14 cellular contexts compared by ENCODE assay signal in the genomic region with DNA sequence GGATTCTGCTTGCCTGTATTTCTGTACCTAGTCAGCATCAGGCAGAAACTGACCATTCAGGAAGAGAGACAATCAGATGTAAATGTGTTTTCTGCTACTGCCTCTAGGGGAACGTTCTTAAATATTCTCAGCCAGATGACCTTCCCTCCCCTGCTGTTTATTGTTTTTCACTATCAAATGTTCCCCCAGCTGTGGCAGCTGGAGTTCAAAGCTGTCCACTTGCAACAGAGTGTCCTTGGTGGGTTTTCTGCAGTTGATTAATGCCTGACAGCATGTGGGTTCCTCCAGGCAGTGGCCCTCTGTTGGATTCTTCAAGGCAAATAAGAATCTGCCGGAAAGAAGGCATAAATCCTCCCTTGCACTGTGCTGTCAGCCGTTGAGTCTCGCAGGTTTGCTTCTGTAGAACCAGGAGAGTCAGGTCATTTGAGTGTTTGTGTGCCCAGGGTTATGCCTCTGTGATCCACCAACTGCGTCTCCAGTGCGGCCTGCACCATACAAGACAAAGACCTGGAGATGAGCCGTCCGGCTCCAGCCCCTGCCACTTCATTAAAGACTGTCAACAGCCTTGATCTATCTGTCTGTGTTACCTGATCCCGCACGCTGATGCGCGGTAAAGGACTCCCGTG.
DNase-seq lines count a peak whose midpoint lies in the region; ATAC-seq and TF ChIP-seq lines count a peak whose summit lies in the region.
"Had no signal": no experiment of that assay in that cellular context is flagged by ENCODE, and none has a peak within 500 bp of the region (broad histone marks: within the 10 kb centered on the region; RNA-seq: fewer than 3 reads in every experiment).

No MANE protein-coding gene starts in this region.

- H3K36me3 ChIP-seq in BE2C (no peaks in the 10 kb centered on the region), GM23338 (ENCODE audit: insufficient read depth) (no peaks in the 10 kb centered on the region), OCI-LY7 (ENCODE audit: insufficient read depth, low read length) (no peaks in the 10 kb centered on the region), suprapubic skin (no peaks in the 10 kb centered on the region)
- H3K36me3 ChIP-seq: thoracic aorta had no signal

- no peaks in the 10 kb centered on the region for H3K79me2 ChIP-seq in GM23338 (replicated peaks; ENCODE audit: insufficient read depth)
- H3K79me2 ChIP-seq in OCI-LY7 (ENCODE audit: insufficient read depth, low read depth, low read length): no peaks in the 10 kb centered on the region

- TF ChIP-seq CTCF in BE2C (IDR thresholded peaks at IDR 0.05; ENCODE audit: low read depth, low read length): peak; percentile 26
- TF ChIP-seq CTCF in GM23338 (conservative IDR thresholded peaks at IDR 0.05; ENCODE audit: low read depth in 2 of 2): peak in 1 of 2 experiments; percentile 29; a peak in 1 of 4 replicates
- TF ChIP-seq CTCF in OCI-LY7 (conservative IDR thresholded peaks at IDR 0.05; ENCODE audit: low read length): peak; percentile 49; the same call in 1 of the 2 replicates
- no peak for TF ChIP-seq CTCF in suprapubic skin (IDR thresholded peaks at IDR 0.05)

- peaks cover 41% of the 10 kb centered on the region for H3K4me1 Mint-ChIP-seq in GM23338

- H3K4me3 Mint-ChIP-seq in GM23338: no peak overlapping the region
- H3K4me3 Mint-ChIP-seq: activated T-cell treated with anti-CD3 and anti-CD28 coated beads, Interleukin-2, amount 50 U/mL, for 24 hours; naive B cell had no signal

- DNase-seq in BE2C (no peak), GM23338 (ENCODE audit: low spot score) (peak; percentile 43), OCI-LY7 (ENCODE audit: low spot score) (no peak), iPS-NIHi7 (ENCODE audit: extremely low spot score) (peak; percentile 39), NCI-H345 (lab: John Stamatoyannopoulos, UW) (no peak), left colon (no peak), suprapubic skin (ENCODE audit: low spot score in 2 of 2) (no peak)
- DNase-seq in effector CD8-positive, alpha-beta T cell (lab: John Stamatoyannopoulos, UW): no peak
- DNase-seq: activated T-cell treated with anti-CD3 and anti-CD28 coated beads, Interleukin-2, amount 50 U/mL, for 24 hours; hippocampal formation; naive B cell; stimulated activated CD4-positive, alpha-beta T cell treated with anti-CD3 and anti-CD28 coated beads, Interleukin-1b, Interleukin-23, amount 100 ng/mL, for 48 hours had no signal

- H4K20me1 ChIP-seq in GM23338 (replicated peaks; ENCODE audit: insufficient read depth) (no peaks in the 10 kb centered on the region), OCI-LY7 (ENCODE audit: insufficient read depth, low read length) (no peaks in the 10 kb centered on the region)

- H3K4me3 ChIP-seq in BE2C (ENCODE audit: low read depth, low read length): no peak overlapping the region
- no peak overlapping the region for H3K4me3 ChIP-seq in GM23338
- H3K4me3 ChIP-seq in OCI-LY7 (ENCODE audit: low read depth, low read length, poor library complexity, severe bottlenecking): no peak overlapping the region
- no peak overlapping the region for H3K4me3 ChIP-seq in suprapubic skin
- H3K4me3 ChIP-seq: thoracic aorta had no signal

- no peaks in the 10 kb centered on the region for H3K9me3 Mint-ChIP-seq in GM23338
- H3K9me3 Mint-ChIP-seq: activated T-cell treated with anti-CD3 and anti-CD28 coated beads, Interleukin-2, amount 50 U/mL, for 24 hours; naive B cell had no signal

- no peaks in the 10 kb centered on the region for H3K9me3 ChIP-seq in BE2C
- H3K9me3 ChIP-seq in OCI-LY7 (ENCODE audit: low read length): no peaks in the 10 kb centered on the region
- H3K9me3 ChIP-seq in suprapubic skin: no peaks in the 10 kb centered on the region
- H3K9me3 ChIP-seq: thoracic aorta had no signal

- no peak for TF ChIP-seq POLR2A in suprapubic skin (IDR thresholded peaks at IDR 0.05)

- BruUV-seq in OCI-LY7 (replicated peaks; lab: Mats Ljungman, UMichigan): no TSS peak

- CTCF ChIA-PET in OCI-LY7 (lab: Charles Lee; ENCODE audit: unreplicated experiment): no interaction called here

- H3K27ac ChIP-seq in GM23338 (ENCODE audit: low read depth) (no peak overlapping the region), OCI-LY7 (ENCODE audit: low read depth, low read length, poor library complexity, severe bottlenecking) (no peak overlapping the region), suprapubic skin (no peak overlapping the region)
- H3K27ac ChIP-seq: HL-60, thoracic aorta had no signal

- POLR2A ChIA-PET in OCI-LY7 (lab: Charles Lee): no interaction called here

- 93% methylated on average over 13 of the region's 13 CpGs for WGBS in suprapubic skin

- no peaks in the 10 kb centered on the region for H3K36me3 Mint-ChIP-seq in GM23338 (ENCODE audit: low read depth)
- H3K36me3 Mint-ChIP-seq: naive B cell had no signal

- H3K4me2 ChIP-seq in GM23338: no peak overlapping the region
- H3K4me2 ChIP-seq in OCI-LY7 (ENCODE audit: low read length): no peak overlapping the region

- ATAC-seq in GM23338: peak; percentile 61
- ATAC-seq in left colon: no peak

- H3K27me3 Mint-ChIP-seq in GM23338 (ENCODE audit: insufficient read depth, low read depth, poor library complexity): no peaks in the 10 kb centered on the region

- H3K4me1 ChIP-seq in BE2C (no peaks in the 10 kb centered on the region), GM23338 (ENCODE audit: insufficient read depth) (peaks cover 24% of the 10 kb centered on the region), OCI-LY7 (ENCODE audit: insufficient read depth, low read length, poor library complexity, severe bottlenecking) (no peaks in the 10 kb centered on the region), suprapubic skin (peaks cover 7% of the 10 kb centered on the region)

- H3F3A ChIP-seq in GM23338 (replicated peaks; ENCODE audit: low read depth): no peaks in the 10 kb centered on the region; the same call in 1 of the 2 replicates

- H2AFZ ChIP-seq in GM23338: no peak overlapping the region
- H2AFZ ChIP-seq in OCI-LY7 (ENCODE audit: low read length): 0 out of 2 replicates have a peak overlapping the region, but pooled peaks have one; percentile 28

- H3K27ac Mint-ChIP-seq in GM23338: no peak overlapping the region
- H3K27ac Mint-ChIP-seq: activated T-cell treated with anti-CD3 and anti-CD28 coated beads, Interleukin-2, amount 50 U/mL, for 24 hours had no signal

- H3K9me2 ChIP-seq in GM23338 (ENCODE audit: insufficient read depth) (peaks cover 22% of the 10 kb centered on the region), OCI-LY7 (ENCODE audit: insufficient read depth, low read length) (no peaks in the 10 kb centered on the region)

- H3K27me3 ChIP-seq in BE2C (no peaks in the 10 kb centered on the region), GM23338 (ENCODE audit: insufficient read depth) (no peaks in the 10 kb centered on the region), suprapubic skin (peaks cover 6% of the 10 kb centered on the region)

- no peak for TF ChIP-seq EP300 in suprapubic skin (IDR thresholded peaks at IDR 0.05)

- intact Hi-C loops in OCI-LY7 (cut with micrococcal nuclease; ENCODE audit: unreplicated experiment) (no loop called here), left colon (cut with DNase I, micrococcal nuclease) (no loop called here)

TF ChIP-seq in GM23338, 12 proteins besides CTCF, POLR2A, EP300 and RAD21 (continues in another document):
- TF ChIP-seq, protein P1, sequence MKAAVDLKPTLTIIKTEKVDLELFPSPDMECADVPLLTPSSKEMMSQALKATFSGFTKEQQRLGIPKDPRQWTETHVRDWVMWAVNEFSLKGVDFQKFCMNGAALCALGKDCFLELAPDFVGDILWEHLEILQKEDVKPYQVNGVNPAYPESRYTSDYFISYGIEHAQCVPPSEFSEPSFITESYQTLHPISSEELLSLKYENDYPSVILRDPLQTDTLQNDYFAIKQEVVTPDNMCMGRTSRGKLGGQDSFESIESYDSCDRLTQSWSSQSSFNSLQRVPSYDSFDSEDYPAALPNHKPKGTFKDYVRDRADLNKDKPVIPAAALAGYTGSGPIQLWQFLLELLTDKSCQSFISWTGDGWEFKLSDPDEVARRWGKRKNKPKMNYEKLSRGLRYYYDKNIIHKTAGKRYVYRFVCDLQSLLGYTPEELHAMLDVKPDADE (IDR thresholded peaks at IDR 0.05): no peak
- TF ChIP-seq EZH2phosphoT487 (IDR thresholded peaks at IDR 0.05; ENCODE audit: unreplicated experiment) (no peak), ZNF331 (CRISPR knock-in tag; IDR thresholded peaks at IDR 0.05; ENCODE audit: low read depth) (no peak)

Comparison
In these comparisons a context has a peak if more than half of its experiments do, and no peak if none do; other contexts are left out.
1. DNase-seq: peak in GM23338 (single experiment) and iPS-NIHi7 (single experiment); none in BE2C (single experiment), OCI-LY7 (single experiment), NCI-H345 (single experiment), left colon (0 of 2), suprapubic skin (0 of 2) and effector CD8-positive, alpha-beta T cell (single experiment).
2. CTCF ChIP-seq: peak in BE2C (single experiment) and OCI-LY7 (single experiment); none in suprapubic skin (0 of 2).